Comparison of ENCODE assay signal across 8 cellular contexts in genomic region chr13:49690133-49690989, GRCh38. TPM values are rescaled to one million over a fixed set of nuclear protein-coding genes. Genes with fewer than 3 reads are reported as not detected.
A peak's percentile ranks its signal among the peaks of the same experiment; 100 is the strongest.
DNase-seq lines count a peak whose midpoint lies in the region; ATAC-seq, FAIRE-seq and TF ChIP-seq lines count a peak whose summit lies in the region.

No MANE protein-coding gene starts in this region.

- H3K4me1 ChIP-seq in astrocyte (ENCODE audit: insufficient read depth, low read length) (peaks cover 11% of the 10 kb centered on the region), kidney (ENCODE audit: control insufficient read depth in 1 of 2, insufficient read depth in 1 of 2, low read depth in 1 of 2, low read length in 2 of 2) (peaks cover 0 to 2% of the 10 kb centered on the region in 2 donors)

- H3K9me3 ChIP-seq in astrocyte (ENCODE audit: insufficient read depth, low read depth, low read length) (no peaks in the 10 kb centered on the region), kidney (ENCODE audit: control insufficient read depth in 1 of 2, low read length in 2 of 2) (no peaks in the 10 kb centered on the region)

- peaks cover 47% of the 10 kb centered on the region for H3K79me2 ChIP-seq in astrocyte (ENCODE audit: insufficient read depth, low read length)

- peak; percentile 16 for ATAC-seq in GM21786 (IDR thresholded peaks at IDR 0.05; ENCODE audit: unreplicated experiment)

- H3K36me3 Mint-ChIP-seq in astrocyte (ENCODE audit: low read depth, unreplicated experiment), result peaks cover 11% of the 10 kb centered on the region

- DNase-seq in SIG-M5 treated with dmso at 0.1 percent for 504 hours (lab: John Stamatoyannopoulos, UW; ENCODE audit: unreplicated experiment) (peak; percentile 42), SIG-M5 (lab: John Stamatoyannopoulos, UW) (no peak), astrocyte (ENCODE audit: low read depth) (peak; percentile 60), kidney (no peak), substantia nigra (lab: John Stamatoyannopoulos, UW) (peak in 1 of 49 donors; percentile 47)
- no peak for DNase-seq in Jurkat, Clone E6-1 (ENCODE audit: low read depth, low spot score)
- no peak for DNase-seq in stimulated activated CD4-positive, alpha-beta T cell treated with anti-CD3 and anti-CD28 coated beads, Interleukin-12 subunit alpha, Interleukin-12 subunit beta, amount 100 ng/mL, for 4 hours

- H2AFZ ChIP-seq in astrocyte (ENCODE audit: low read depth, low read length), result peak overlapping the region; percentile 62

- FAIRE-seq in astrocyte (lab: Jason Lieb, UNC), result no peak
- no peak for FAIRE-seq in kidney (lab: Jason Lieb, UNC)

- H3K27ac ChIP-seq in astrocyte (ENCODE audit: low read depth, low read length), result peak overlapping the region; percentile 56
- no peak overlapping the region for H3K27ac ChIP-seq in kidney (ENCODE audit: low read depth in 2 of 2, low read length in 2 of 2)
- H3K27ac ChIP-seq in substantia nigra (ENCODE audit: low read depth, low read length, poor library complexity, severe bottlenecking), result peak overlapping the region; percentile 68

- H3K27ac Mint-ChIP-seq in astrocyte (ENCODE audit: unreplicated experiment), result peak overlapping the region; percentile 80

- H3K27me3 Mint-ChIP-seq in astrocyte (ENCODE audit: low read depth, unreplicated experiment), result no peaks in the 10 kb centered on the region

- H3K4me1 Mint-ChIP-seq in astrocyte (ENCODE audit: low read depth, unreplicated experiment), result peaks cover 2% of the 10 kb centered on the region

- intact Hi-C loops in kidney (cut with DNase I), result no loop called here

- peak overlapping the region; percentile 87 for H3K4me3 ChIP-seq in Jurkat, Clone E6-1 (ENCODE audit: low read length)
- H3K4me3 ChIP-seq in astrocyte (ENCODE audit: insufficient read depth, low read depth, low read length) (peak overlapping the region; percentile 74), kidney (ENCODE audit: low read length in 2 of 2) (peak overlapping the region; percentile 47 to 88)

- H4K20me1 ChIP-seq in astrocyte (ENCODE audit: insufficient read depth, low read length), result peaks cover 28% of the 10 kb centered on the region

- H3K27me3 ChIP-seq in astrocyte (ENCODE audit: insufficient read depth, low read length), result no peaks in the 10 kb centered on the region

- TF ChIP-seq CTCF in astrocyte (IDR thresholded peaks at IDR 0.05; ENCODE audit: insufficient read depth, low read depth, low read length) (no peak), kidney (IDR thresholded peaks at IDR 0.05; ENCODE audit: borderline replicate concordance, extremely low read depth, insufficient read depth) (no peak)

- H3K9ac ChIP-seq in astrocyte (ENCODE audit: low read length) (peak overlapping the region; percentile 76), kidney (ENCODE audit: low read length in 2 of 2) (peak overlapping the region in 1 of 2 donors; percentile 74)

- peak overlapping the region; percentile 94 for H3K4me3 Mint-ChIP-seq in astrocyte (ENCODE audit: unreplicated experiment)

- H3K36me3 ChIP-seq in astrocyte (ENCODE audit: insufficient read depth, low read length) (no peaks in the 10 kb centered on the region), kidney (ENCODE audit: control insufficient read depth in 1 of 2, insufficient read depth in 2 of 2, low read length in 2 of 2) (no peaks in the 10 kb centered on the region)

- peak overlapping the region; percentile 88 for H3K4me2 ChIP-seq in astrocyte (ENCODE audit: low read length)

- H3K9me3 Mint-ChIP-seq in astrocyte (ENCODE audit: unreplicated experiment), result no peaks in the 10 kb centered on the region

RNA-seq across cellular contexts. Expression of gene EBPL, which starts 0.9 kb away (rescaled TPM):
- polyA plus RNA-seq in Jurkat, Clone E6-1 (2012; ENCODE audit: insufficient read depth, insufficient read length), result 106 TPM
- 57.6 and 62.1 TPM in 2 replicates for total RNA-seq in astrocyte
- 31.4 TPM for total RNA-seq in kidney
- polyA plus RNA-seq in kidney (ENCODE audit: insufficient read depth, low read depth, low replicate concordance), result 36.8 TPM

Comparison
In these comparisons a context has a peak if more than half of its experiments do, and no peak if none do; other contexts are left out.
1. DNase-seq: peak in SIG-M5 treated with dmso at 0.1 percent for 504 hours (single experiment) and astrocyte (single experiment); none in SIG-M5 (single experiment), Jurkat, Clone E6-1 (single experiment), kidney (single experiment) and stimulated activated CD4-positive, alpha-beta T cell treated with anti-CD3 and anti-CD28 coated beads, Interleukin-12 subunit alpha, Interleukin-12 subunit beta, amount 100 ng/mL, for 4 hours (single experiment).
2. H3K27ac ChIP-seq: peak in astrocyte (single experiment) and substantia nigra (single experiment); none in kidney (0 of 2).
3. Peak in every context shown above with its lines, with median percentiles within 50 percentile points of each other: H3K4me3 ChIP-seq.